In genomic region chr16:89319883-89320716, GRCh38 we compare ENCODE assay signal across 8 cellular contexts.
DNase-seq lines count a peak whose midpoint lies in the region; ATAC-seq lines count a peak whose summit lies in the region.

No MANE protein-coding gene starts in this region.

- no peaks in the 10 kb centered on the region for H3K9me3 ChIP-seq in adipocyte (ENCODE audit: control insufficient read depth, low read length)

- H3K4me3 ChIP-seq in adipocyte (ENCODE audit: low read length) = peak overlapping the region; percentile 48

- peak overlapping the region; percentile 65 to 85 (median 74) for H3K4me3 Mint-ChIP-seq in immature natural killer cell

- peaks cover 7 to 43% (median 37%) of the 10 kb centered on the region in 3 donors for H3K27me3 Mint-ChIP-seq in immature natural killer cell (ENCODE audit: low read depth in 3 of 3)

- ATAC-seq in GM18517 (IDR thresholded peaks at IDR 0.05; ENCODE audit: unreplicated experiment) (no peak), HG03457 (IDR thresholded peaks at IDR 0.05; ENCODE audit: unreplicated experiment) (no peak)

- H3K36me3 Mint-ChIP-seq in immature natural killer cell = no peaks in the 10 kb centered on the region

- peaks cover 88 to 92% of the 10 kb centered on the region in 2 donors for H3K4me1 Mint-ChIP-seq in immature natural killer cell

- H3K9ac ChIP-seq in adipocyte (ENCODE audit: low read length) = peak overlapping the region; percentile 72

- DNase-seq in activated naive CD4-positive, alpha-beta T cell treated with Interleukin-2 at 50 U/mL for 16 hours = peak; percentile 58
- no peak for DNase-seq in activated naive CD4-positive, alpha-beta T cell (lab: John Stamatoyannopoulos, UW)
- DNase-seq in NOMO-1 treated with dmso at 0.1 percent for 144 hours (lab: John Stamatoyannopoulos, UW; ENCODE audit: unreplicated experiment) = peak; percentile 8
- DNase-seq in adipocyte (ENCODE audit: low read depth) = peak; percentile 93
- no peak for DNase-seq in immature natural killer cell
- peak; percentile 65 for DNase-seq in stimulated activated CD4-positive, alpha-beta T cell treated with anti-CD3 and anti-CD28 coated beads, Interleukin-1b, Interleukin-23, amount 100 ng/mL, for 48 hours

- H3K4me1 ChIP-seq in adipocyte (ENCODE audit: control insufficient read depth, insufficient read depth, low read length) = peaks cover 68% of the 10 kb centered on the region

- H3K27me3 ChIP-seq in adipocyte (replicated peaks; ENCODE audit: control insufficient read depth, insufficient read depth, low read length) = no peaks in the 10 kb centered on the region

- no peaks in the 10 kb centered on the region for H3K9me3 Mint-ChIP-seq in immature natural killer cell

- peaks cover 7% of the 10 kb centered on the region for H3K36me3 ChIP-seq in adipocyte (ENCODE audit: control insufficient read depth, insufficient read depth, low read length, severe bottlenecking)

- H3K27ac Mint-ChIP-seq in immature natural killer cell = peak overlapping the region; percentile 73 to 99 (median 86)

Comparison
In these comparisons a context has a peak if more than half of its experiments do, and no peak if none do; other contexts are left out.
1. DNase-seq: peak in activated naive CD4-positive, alpha-beta T cell treated with Interleukin-2 at 50 U/mL for 16 hours (single experiment), NOMO-1 treated with dmso at 0.1 percent for 144 hours (single experiment), adipocyte (single experiment) and stimulated activated CD4-positive, alpha-beta T cell treated with anti-CD3 and anti-CD28 coated beads, Interleukin-1b, Interleukin-23, amount 100 ng/mL, for 48 hours (single experiment); none in activated naive CD4-positive, alpha-beta T cell (0 of 4) and immature natural killer cell (0 of 3).